In genomic region chr12:95529693-95530225, GRCh38 we compare ENCODE assay signal across 20 cellular contexts. TPM values are rescaled to one million over a fixed set of nuclear protein-coding genes. Genes with fewer than 3 reads are reported as not detected.
DNase-seq lines count a peak whose midpoint lies in the region; ATAC-seq, FAIRE-seq and TF ChIP-seq lines count a peak whose summit lies in the region.
"Had no signal": no experiment of that assay in that cellular context is flagged by ENCODE, and none has a peak within 500 bp of the region (broad histone marks: within the 10 kb centered on the region; RNA-seq: fewer than 3 reads in every experiment).

No MANE protein-coding gene starts in this region.

- DNase-seq in AG10803 (ENCODE audit: low read depth) (peak; percentile 58), K562 (ENCODE audit: extremely low read depth in 1 of 4, low spot score in 3 of 4) (no peak), fibroblast of the conjunctiva (ENCODE audit: low read depth) (peak; percentile 46), A172 (ENCODE audit: low spot score) (no peak), NCI-H1092 (lab: John Stamatoyannopoulos, UW) (no peak)
- DNase-seq in activated CD8-positive, alpha-beta memory T cell treated with anti-CD3 and anti-CD28 coated beads, Interleukin-2, amount 50 U/mL, for 48 hours = no peak
- DNase-seq: C1 segment of cervical spinal cord; CD8-positive, alpha-beta memory T cell; DMS79; KBM-7; NCI-H1694 treated with DMSO at 0.1 percent for 48 hours; NCI-H510A; NCI-H748 treated with DMSO at 0.1 percent for 48 hours; NK-92 treated with Interleukin-12 subunit alpha and Interleukin-12 subunit beta, amount 100 ng/mL, for 24 hours; Peyer's patch had no signal

- H4K20me1 ChIP-seq in K562 (replicated peaks; ENCODE audit: control insufficient read depth, insufficient read depth, low read length) = no peaks in the 10 kb centered on the region

- no TSS peak for BruUV-seq in K562 (replicated peaks; lab: Mats Ljungman, UMichigan)

- in situ Hi-C loops in K562 (cut with MboI) = loop anchor here (5.0 kb wide), 1 partner anchor 412 kb away; no protein-coding TSS in a partner anchor

- POLR2A ChIA-PET in HEK293 (lab: Yijun Ruan, JAX) (no interaction called here), K562 (lab: Yijun Ruan, JAX) (interaction anchor here (1.0 kb wide), 1 partner anchor 459 kb away, joined by 4 read pairs; no protein-coding TSS in a partner anchor)

- TF ChIP-seq RAD21 in K562 (CRISPR knock-in tag; conservative IDR thresholded peaks at IDR 0.05 in 1 of 2, IDR thresholded peaks at IDR 0.05 in 1 of 2) = no peak

- TF ChIP-seq POLR2A in K562 (conservative IDR thresholded peaks at IDR 0.05) = no peak

- H3K27me3 ChIP-seq in K562 (ENCODE audit: control insufficient read depth in 2 of 2, insufficient read depth in 2 of 2, low read length in 2 of 2) = no peaks in the 10 kb centered on the region
- H3K27me3 ChIP-seq: Peyer's patch had no signal

- H3K9ac ChIP-seq in K562 (ENCODE audit: insufficient read depth in 1 of 2, low read depth in 2 of 2, low read length in 2 of 2) = no peak overlapping the region

- no peak overlapping the region for H3K4me2 ChIP-seq in K562 (ENCODE audit: insufficient read depth, low read length)
- H3K4me2 ChIP-seq: A549 had no signal

- no peak overlapping the region for H3K27ac ChIP-seq in HEK293 (ENCODE audit: extremely low read depth, low read depth, low read length)
- H3K27ac ChIP-seq in K562 (ENCODE audit: extremely low read depth, low read depth, low read length) = no peak overlapping the region
- H3K27ac ChIP-seq: A549, Peyer's patch had no signal

- no peak for ATAC-seq in K562
- no peak for ATAC-seq in HG03025 (IDR thresholded peaks at IDR 0.05; ENCODE audit: low FRiP score, unreplicated experiment)
- ATAC-seq: A549 had no signal

- no peak for TF ChIP-seq EP300 in K562 (IDR thresholded peaks at IDR 0.05; ENCODE audit: low read length)

- H3K4me1 ChIP-seq in HEK293 (ENCODE audit: control insufficient read depth, insufficient read depth, low read length) (no peaks in the 10 kb centered on the region), K562 (replicated peaks in 1 of 2; ENCODE audit: control insufficient read depth in 2 of 2, insufficient read depth in 2 of 2, low read length in 2 of 2) (no peaks in the 10 kb centered on the region)
- H3K4me1 ChIP-seq: A549, HAP-1, Peyer's patch had no signal

- H3K9me1 ChIP-seq in K562 (ENCODE audit: control insufficient read depth, insufficient read depth, low read length) = no peaks in the 10 kb centered on the region

- H2AFZ ChIP-seq in K562 (ENCODE audit: low read depth, low read length) = no peak overlapping the region

- no peak for TF ChIP-seq CTCF in AG10803 (conservative IDR thresholded peaks at IDR 0.05; ENCODE audit: low read length)
- no peak for TF ChIP-seq CTCF in HEK293 (tag by site-specific recombination; IDR thresholded peaks at IDR 0.05)
- TF ChIP-seq CTCF in K562 (IDR thresholded peaks at IDR 0.05 in 2 of 3, conservative IDR thresholded peaks at IDR 0.05 in 1 of 3; ENCODE audit: insufficient read depth in 2 of 3, low read depth in 1 of 3, low read length in 3 of 3) = no peak

- H3K9me3 ChIP-seq in HEK293 (ENCODE audit: control insufficient read depth, insufficient read depth, low read depth, low read length) (no peaks in the 10 kb centered on the region), K562 (replicated peaks; ENCODE audit: control insufficient read depth, insufficient read depth, low read depth, low read length) (no peaks in the 10 kb centered on the region)
- H3K9me3 ChIP-seq: A549, HAP-1, Peyer's patch had no signal

- no peak overlapping the region for H3K4me3 ChIP-seq in AG10803 (ENCODE audit: low read length)
- H3K4me3 ChIP-seq in HEK293 (ENCODE audit: low read depth, low read length) = no peak overlapping the region
- no peak overlapping the region for H3K4me3 ChIP-seq in K562
- H3K4me3 ChIP-seq: A549, HAP-1, Peyer's patch had no signal

- CTCF ChIA-PET in HEK293 (lab: Yijun Ruan, JAX) = interaction anchor here (0.7 kb wide), 1 partner anchor 42 kb away, joined by 3 read pairs; no protein-coding TSS in a partner anchor
- CTCF ChIA-PET in K562 (lab: Yijun Ruan, JAX; ENCODE audit: low intra/inter-chr PET ratio) = no interaction called here

- H3K79me2 ChIP-seq in K562 (ENCODE audit: control insufficient read depth, insufficient read depth, low read length) = no peaks in the 10 kb centered on the region

- WGBS in K562 (ENCODE audit: insufficient coverage, low coverage, missing lambda C conversion rate) = 36% methylated on average over 4 of the region's 4 CpGs

- H3K36me3 ChIP-seq in HEK293 (ENCODE audit: control insufficient read depth in 2 of 2, insufficient read depth in 1 of 2, low read length in 2 of 2) (no peaks in the 10 kb centered on the region), K562 (ENCODE audit: control insufficient read depth, insufficient read depth, low read length) (no peaks in the 10 kb centered on the region)
- H3K36me3 ChIP-seq: HAP-1, Peyer's patch had no signal

- no peak for FAIRE-seq in K562 (lab: Jason Lieb, UNC)
- FAIRE-seq: A549, D721Med had no signal

- intact Hi-C loops in K562 (cut with micrococcal nuclease) = no loop called here

TF ChIP-seq in HEK293, 187 proteins besides CTCF, POLR2A, EP300 and RAD21 (continues in another document):
- TF ChIP-seq ZNF585B (tag by site-specific recombination; IDR thresholded peaks at IDR 0.05) = no peak

TF ChIP-seq in K562, 482 proteins besides CTCF, POLR2A, EP300 and RAD21:
- TF ChIP-seq SAFB (IDR thresholded peaks at IDR 0.05; ENCODE audit: borderline replicate concordance, low read depth, low read length) (no peak), SUPT5H (IDR thresholded peaks at IDR 0.05) (no peak), ATF3 (IDR thresholded peaks at IDR 0.05) (peak; percentile 48; the same call in 1 of the 2 replicates), ATF3 (CRISPR knock-in tag; conservative IDR thresholded peaks at IDR 0.05) (no peak), NFIC (IDR thresholded peaks at IDR 0.05) (no peak), ZNF639 (CRISPR knock-in tag; conservative IDR thresholded peaks at IDR 0.05 in 1 of 2, IDR thresholded peaks at IDR 0.05 in 1 of 2) (no peak)
TF ChIP-seq in K562: peak in this region for 1.

RNA-seq across cellular contexts. Expression of gene USP44, which starts 21.5 kb away (rescaled TPM):
- total RNA-seq in K562 (2011; cell fraction: chromatin; rRNA removed; ENCODE audit: low replicate concordance) = 4.8 and 8.7 TPM in 2 replicates
- total RNA-seq in K562 (2011; cell fraction: nucleolus; rRNA removed) = 1.4 and 1.7 TPM in 2 replicates
- total RNA-seq in K562 (2011; cell fraction: nucleoplasm; rRNA removed) = 4.2 and 8.9 TPM in 2 replicates
- total RNA-seq in K562 (2014; rRNA removed) (2.8 and 5.7 TPM in 2 replicates), K562 (2014; rRNA removed; fragmentation: Illumina TruSeq; extraction: Trizol) (3.4 and 4.0 TPM in 2 replicates), K562 (2015; rRNA removed; fragmentation: Illumina TruSeq; extraction: Trizol) (2.1 and 3.3 TPM in 2 replicates), K562 (2021) (2.1 and 3.0 TPM in 2 replicates)
- polyA plus RNA-seq in K562 (2011; rRNA removed) (3.1 and 4.2 TPM in 2 replicates), K562 (2014; fragmentation: Illumina TruSeq; extraction: Trizol) (2.8 and 2.9 TPM in 2 replicates), K562 (2014; fragmentation: Nextera tagmentation; extraction: Ambion mirVana) (1 to 10 TPM; 2.1 to 2.4 TPM), K562 (2014; rRNA removed) (2.3 and 2.9 TPM in 2 replicates)
- 0.91 and 1.9 TPM in 2 replicates for polyA plus RNA-seq in K562 (2011; cell fraction: cytosol; rRNA removed)
- 3.0 and 3.1 TPM in 2 replicates for polyA plus RNA-seq in K562 (2011; cell fraction: nucleus; rRNA removed)
- 1.7 and 2.8 TPM in 2 replicates for polyA plus RNA-seq in K562 (2012)
- 14.8 and 19.0 TPM in 2 replicates for polyA minus RNA-seq in K562 (2011; rRNA and poly(A)+ RNA removed)
- 1.4 and 1.7 TPM in 2 replicates for polyA minus RNA-seq in K562 (2011; cell fraction: cytosol; rRNA and poly(A)+ RNA removed)
- polyA minus RNA-seq in K562 (2011; cell fraction: nucleus; rRNA and poly(A)+ RNA removed) = 2.2 and 2.6 TPM in 2 replicates
- not detected in 2 replicates for total RNA-seq in A172 (2014; rRNA removed; shearing (Covaris generic))

RNA-seq across cellular contexts. Expression of gene METAP2, which starts 55.8 kb away (rescaled TPM):
- total RNA-seq in K562 (2011; cell fraction: chromatin; rRNA removed; ENCODE audit: low replicate concordance) = 21.0 and 95.6 TPM in 2 replicates
- total RNA-seq in K562 (2011; cell fraction: nucleolus; rRNA removed) = 17.0 and 24.2 TPM in 2 replicates
- total RNA-seq in K562 (2011; cell fraction: nucleoplasm; rRNA removed) = 29.3 and 37.4 TPM in 2 replicates
- total RNA-seq in K562 (2014; rRNA removed) (117 and 161 TPM in 2 replicates), K562 (2014; rRNA removed; fragmentation: Illumina TruSeq; extraction: Trizol) (180 and 219 TPM in 2 replicates), K562 (2015; rRNA removed; fragmentation: Illumina TruSeq; extraction: Trizol) (187 and 205 TPM in 2 replicates), K562 (2021) (107 and 112 TPM in 2 replicates)
- polyA plus RNA-seq in K562 (2011; rRNA removed) (149 and 197 TPM in 2 replicates), K562 (2014; fragmentation: Illumina TruSeq; extraction: Trizol) (195 and 197 TPM in 2 replicates), K562 (2014; fragmentation: Nextera tagmentation; extraction: Ambion mirVana) (100 to 1,000 TPM in 1 of 2 experiments, 10 to 100 TPM in 1; 75.5 to 104 TPM), K562 (2014; rRNA removed) (130 and 164 TPM in 2 replicates)
- 26.0 and 50.2 TPM in 2 replicates for polyA plus RNA-seq in K562 (2011; cell fraction: cytosol; rRNA removed)
- polyA plus RNA-seq in K562 (2011; cell fraction: nucleus; rRNA removed) = 22.9 and 34.9 TPM in 2 replicates
- 112 and 123 TPM in 2 replicates for polyA plus RNA-seq in K562 (2012)
- 157 and 180 TPM in 2 replicates for polyA minus RNA-seq in K562 (2011; rRNA and poly(A)+ RNA removed)
- polyA minus RNA-seq in K562 (2011; cell fraction: cytosol; rRNA and poly(A)+ RNA removed) = 36.6 and 38.9 TPM in 2 replicates
- polyA minus RNA-seq in K562 (2011; cell fraction: nucleus; rRNA and poly(A)+ RNA removed) = 27.7 and 41.0 TPM in 2 replicates
- total RNA-seq in A172 (2014; rRNA removed; shearing (Covaris generic)) = 103 and 149 TPM in 2 replicates

Comparison
In these comparisons a context has a peak if more than half of its experiments do, and no peak if none do; other contexts are left out.
1. DNase-seq: peak in AG10803 (single experiment) and fibroblast of the conjunctiva (single experiment); none in K562 (0 of 4), activated CD8-positive, alpha-beta memory T cell treated with anti-CD3 and anti-CD28 coated beads, Interleukin-2, amount 50 U/mL, for 48 hours (single experiment), A172 (single experiment) and NCI-H1092 (single experiment).